Comparison of ENCODE assay signal across 17 cellular contexts in the genomic region with DNA sequence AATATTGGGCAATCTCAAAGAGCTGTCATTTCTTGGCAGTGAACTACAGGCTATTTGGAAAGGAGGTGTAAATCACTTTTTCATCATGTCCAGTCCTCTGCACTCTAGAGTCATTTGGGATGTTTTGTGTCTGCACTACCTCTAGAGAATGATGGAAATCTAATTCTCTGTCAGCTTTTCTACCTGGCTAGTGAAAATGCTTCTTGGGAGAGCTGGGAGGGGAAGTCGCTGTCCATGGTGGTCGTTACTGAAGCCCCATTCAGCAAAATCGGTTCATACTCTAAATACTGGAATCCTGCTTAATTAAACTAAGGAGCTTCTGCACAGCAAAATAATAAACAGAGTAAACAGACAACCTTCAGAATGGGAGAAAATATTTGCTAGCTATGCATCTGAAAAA.
A peak's percentile ranks its signal among the peaks of the same experiment; 100 is the strongest.
DNase-seq lines count a peak whose midpoint lies in the region; ATAC-seq and TF ChIP-seq lines count a peak whose summit lies in the region.
"Had no signal": no experiment of that assay in that cellular context is flagged by ENCODE, and none has a peak within 500 bp of the region (broad histone marks: within the 10 kb centered on the region; RNA-seq: fewer than 3 reads in every experiment).

No MANE protein-coding gene starts in this region.

- ATAC-seq in HG02623 (IDR thresholded peaks at IDR 0.05; ENCODE audit: unreplicated experiment), result no peak
- ATAC-seq in omental fat pad (ENCODE audit: low FRiP score), result no peak
- no peak for ATAC-seq in GM21717 (IDR thresholded peaks at IDR 0.05; ENCODE audit: unreplicated experiment)
- ATAC-seq: activated CD8-positive, alpha-beta T cell treated with anti-CD3 and anti-CD28 coated beads for 36 hours; activated T-helper 17 cell treated with anti-CD3 and anti-CD28 coated beads, Interleukin-2, amount 50 U/mL, for 72 hours had no signal

- H3K4me2 ChIP-seq in mesendoderm (ENCODE audit: low read length), result no peak overlapping the region
- H3K4me2 ChIP-seq: KMS-11 had no signal

- H3K18ac ChIP-seq in mesendoderm (ENCODE audit: low read length), result no peak overlapping the region

- H3K9ac ChIP-seq in mesendoderm (ENCODE audit: low read length), result no peak overlapping the region
- H3K9ac ChIP-seq: KMS-11 had no signal

- no peaks in the 10 kb centered on the region for H3K4me1 ChIP-seq in mesendoderm (ENCODE audit: control insufficient read depth, low read depth, low read length)

- no CpG with 5 or more reads among the region's 3 CpGs for WGBS in mesendoderm (ENCODE audit: extremely low coverage, insufficient coverage, low lambda C conversion rate)

- no peak overlapping the region for H2BK5ac ChIP-seq in mesendoderm (ENCODE audit: low read length)

- H2BK15ac ChIP-seq in mesendoderm (replicated peaks; ENCODE audit: low read depth), result no peak overlapping the region

- no peak overlapping the region for H3K4ac ChIP-seq in mesendoderm (ENCODE audit: low read depth, low read length)

- no peak overlapping the region for H3K23ac ChIP-seq in mesendoderm (ENCODE audit: low read length)

- no peak overlapping the region for H2AK5ac ChIP-seq in mesendoderm (ENCODE audit: low read length)

- no peaks in the 10 kb centered on the region for H3K36me3 ChIP-seq in mesendoderm (ENCODE audit: control insufficient read depth, insufficient read depth, low read length)
- H3K36me3 ChIP-seq: suprapubic skin had no signal

- no peak overlapping the region for H4K8ac ChIP-seq in mesendoderm (ENCODE audit: low read depth, low read length)

- peak; percentile 16 for DNase-seq in Daoy (ENCODE audit: low read depth)
- peak; percentile 5 for DNase-seq in Jurkat, Clone E6-1 (ENCODE audit: low read depth, low spot score)
- DNase-seq in choroid plexus epithelial cell (ENCODE audit: low read depth), result peak; percentile 30
- DNase-seq in mesendoderm, result peak; percentile 45
- DNase-seq in omental fat pad (ENCODE audit: low spot score), result no peak
- DNase-seq: activated CD8-positive, alpha-beta T cell treated with anti-CD3 and anti-CD28 coated beads for 36 hours; Calu3; HFFc6; NCI-H1105; NCI-H82; stimulated activated CD4-positive, alpha-beta T cell treated with anti-CD3 and anti-CD28 coated beads, Interleukin-4, amount 100 ng/mL, for 24 hours; stimulated activated CD8-positive, alpha-beta memory T cell treated with anti-CD3 and anti-CD28 coated beads, Interleukin-4, amount 100 ng/mL, for 48 hours had no signal

- no peaks in the 10 kb centered on the region for H3K79me2 ChIP-seq in mesendoderm (ENCODE audit: control insufficient read depth, insufficient read depth, low read length)

- H3K27me3 ChIP-seq in mesendoderm (ENCODE audit: insufficient read depth, low read length, poor library complexity), result peaks cover 33% of the 10 kb centered on the region

- H3K79me1 ChIP-seq in mesendoderm (ENCODE audit: low read length), result no peaks in the 10 kb centered on the region

- H4K5ac ChIP-seq in mesendoderm (ENCODE audit: low read length), result no peak overlapping the region

- H3K27ac ChIP-seq in mesendoderm (ENCODE audit: low read depth, low read length), result no peak overlapping the region
- H3K27ac ChIP-seq: KMS-11, suprapubic skin had no signal

- H3K56ac ChIP-seq in mesendoderm (ENCODE audit: low read length), result no peak overlapping the region

- H2BK120ac ChIP-seq in mesendoderm (ENCODE audit: low read depth, low read length), result no peak overlapping the region

- TF ChIP-seq CTCF in choroid plexus epithelial cell (conservative IDR thresholded peaks at IDR 0.05; ENCODE audit: low read depth, low read length), result no peak
- TF ChIP-seq CTCF in omental fat pad (IDR thresholded peaks at IDR 0.05), result no peak

- H3K4me3 ChIP-seq in Jurkat, Clone E6-1 (ENCODE audit: low read length), result no peak overlapping the region
- H3K4me3 ChIP-seq in choroid plexus epithelial cell (ENCODE audit: low read depth, low read length) (no peak overlapping the region), mesendoderm (ENCODE audit: low read length) (no peak overlapping the region)
- H3K4me3 ChIP-seq: suprapubic skin had no signal
